19 cellular contexts compared by ENCODE assay signal in the genomic region with DNA sequence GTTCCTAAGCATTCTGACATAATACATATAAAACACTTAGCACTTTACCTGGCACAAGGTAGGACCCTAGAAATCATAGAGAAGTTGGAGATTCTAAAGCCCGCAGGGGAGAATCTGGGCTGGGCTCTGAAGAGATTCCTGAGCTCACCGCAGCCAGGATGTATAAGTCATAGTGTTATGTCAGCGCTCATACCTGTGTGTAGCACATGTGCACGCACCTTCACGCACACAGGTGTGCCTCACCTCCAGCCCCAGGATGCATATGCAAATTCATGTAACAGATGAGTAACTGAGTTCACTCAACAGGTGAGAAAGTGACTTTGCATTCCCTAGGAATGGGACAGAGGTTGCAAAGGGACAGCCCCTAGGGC. TPM values are rescaled to one million over a fixed set of nuclear protein-coding genes. Genes with fewer than 3 reads are reported as not detected.
A peak's percentile ranks its signal among the peaks of the same experiment; 100 is the strongest.
DNase-seq lines count a peak whose midpoint lies in the region; ATAC-seq, FAIRE-seq and TF ChIP-seq lines count a peak whose summit lies in the region.
"Had no signal": no experiment of that assay in that cellular context is flagged by ENCODE, and none has a peak within 500 bp of the region (broad histone marks: within the 10 kb centered on the region; RNA-seq: fewer than 3 reads in every experiment).

No MANE protein-coding gene starts in this region.

- H3K36me3 ChIP-seq in breast epithelium (no peaks in the 10 kb centered on the region), left lung (no peaks in the 10 kb centered on the region), upper lobe of left lung (no peaks in the 10 kb centered on the region), left ventricle myocardium inferior (no peaks in the 10 kb centered on the region)
- H3K36me3 ChIP-seq: Peyer's patch had no signal

- H3K4me3 ChIP-seq in breast epithelium (no peak overlapping the region), left lung (no peak overlapping the region), upper lobe of left lung (no peak overlapping the region), left ventricle myocardium inferior (no peak overlapping the region)
- H3K4me3 ChIP-seq: Peyer's patch had no signal

- DNase-seq in DMS53 (lab: John Stamatoyannopoulos, UW) (peak; percentile 26), DMS53 treated with DMSO at 0.1 percent for 48 hours (lab: John Stamatoyannopoulos, UW; ENCODE audit: unreplicated experiment) (no peak), breast epithelium (ENCODE audit: low spot score in 2 of 2) (peak in 1 of 2 donors; percentile 74), left lung (peak in 1 of 2 donors; percentile 28), upper lobe of left lung (no peak), left ventricle myocardium inferior (no peak), NCI-H2196 (lab: John Stamatoyannopoulos, UW; ENCODE audit: unreplicated experiment) (no peak), GM12891 (ENCODE audit: insufficient read length, low spot score) (no peak)
- DNase-seq: 8988T; activated CD4-positive, alpha-beta T cell treated with anti-CD3 and anti-CD28 coated beads, Interleukin-2, amount 10 ng/mL, durations not matched to agents 7 days and 5 days; activated naive CD8-positive, alpha-beta T cell treated with anti-CD3 and anti-CD28 coated beads for 36 hours; DMS 273 treated with DMSO at 0.1 percent for 48 hours; KBM-7; NCI-H1105; NCI-H82; stimulated activated CD4-positive, alpha-beta T cell treated with anti-CD3 and anti-CD28 coated beads, Interleukin-4, amount 100 ng/mL, for 1 hour; substantia nigra had no signal

- intact Hi-C loops in breast epithelium (cut with DNase I; ENCODE audit: low total_unique reads): no loop called here
- intact Hi-C loops in left lung (cut with DNase I): no loop called here
- intact Hi-C loops in left ventricle myocardium inferior (cut with micrococcal nuclease): no loop called here

- H3K27me3 ChIP-seq in breast epithelium (no peaks in the 10 kb centered on the region), left lung (peaks cover 0 to 7% of the 10 kb centered on the region in 2 donors), upper lobe of left lung (no peaks in the 10 kb centered on the region), left ventricle myocardium inferior (ENCODE audit: low read depth) (peaks cover 46% of the 10 kb centered on the region)
- H3K27me3 ChIP-seq: Peyer's patch had no signal

- peaks cover 0 to 3% of the 10 kb centered on the region in 2 donors for H3K9me3 ChIP-seq in breast epithelium
- no peaks in the 10 kb centered on the region for H3K9me3 ChIP-seq in left lung
- no peaks in the 10 kb centered on the region for H3K9me3 ChIP-seq in upper lobe of left lung
- H3K9me3 ChIP-seq in left ventricle myocardium inferior (replicated peaks): no peaks in the 10 kb centered on the region
- H3K9me3 ChIP-seq: Peyer's patch had no signal

- 77 to 87% methylated on average over 5 of the region's 5 CpGs for WGBS in upper lobe of left lung, 2 donors

- ATAC-seq in left lung (peak; percentile 54), upper lobe of left lung (ENCODE audit: low FRiP score in 2 of 2) (peak in 1 of 2 donors; percentile 83)

- peak overlapping the region; percentile 90 to 91 for H3K27ac ChIP-seq in breast epithelium
- peak overlapping the region; percentile 15 to 60 for H3K27ac ChIP-seq in left lung
- peak overlapping the region; percentile 10 to 71 (median 44) for H3K27ac ChIP-seq in upper lobe of left lung
- H3K27ac ChIP-seq in left ventricle myocardium inferior (replicated peaks): no peak overlapping the region

- FAIRE-seq in GM12891 (lab: Jason Lieb, UNC): no peak
- FAIRE-seq: TTC549 had no signal

- no peak for TF ChIP-seq EP300 in upper lobe of left lung (IDR thresholded peaks at IDR 0.05)

- TF ChIP-seq CTCF in breast epithelium (IDR thresholded peaks at IDR 0.05): no peak
- TF ChIP-seq CTCF in left lung (IDR thresholded peaks at IDR 0.05): no peak
- no peak for TF ChIP-seq CTCF in upper lobe of left lung (IDR thresholded peaks at IDR 0.05)
- TF ChIP-seq CTCF in left ventricle myocardium inferior (IDR thresholded peaks at IDR 0.05; ENCODE audit: borderline replicate concordance): no peak

- no peak for TF ChIP-seq POLR2A in breast epithelium (IDR thresholded peaks at IDR 0.05)
- no peak for TF ChIP-seq POLR2A in upper lobe of left lung (IDR thresholded peaks at IDR 0.05)
- no peak for TF ChIP-seq POLR2A in GM12891 (IDR thresholded peaks at IDR 0.05; ENCODE audit: low read depth, low read length)

- peaks cover 0 to 3% of the 10 kb centered on the region in 2 donors for H3K4me1 ChIP-seq in breast epithelium
- H3K4me1 ChIP-seq in left lung: no peaks in the 10 kb centered on the region
- H3K4me1 ChIP-seq in upper lobe of left lung: peaks cover 0 to 14% (median 4%) of the 10 kb centered on the region in 4 donors
- H3K4me1 ChIP-seq in left ventricle myocardium inferior: no peaks in the 10 kb centered on the region

TF ChIP-seq in GM12891, 5 proteins besides CTCF, POLR2A, EP300 and RAD21:
- TF ChIP-seq POLR2AphosphoS5 (IDR thresholded peaks at IDR 0.05; ENCODE audit: low read depth, low read length): no peak
- no peak for TF ChIP-seq PAX5 (IDR thresholded peaks at IDR 0.05; ENCODE audit: insufficient read depth, low read length, severe bottlenecking)
- TF ChIP-seq TAF1 (IDR thresholded peaks at IDR 0.05; ENCODE audit: low read depth, low read length): no peak
- TF ChIP-seq SPI1 (IDR thresholded peaks at IDR 0.05; ENCODE audit: low read depth, low read length): no peak
- no peak; the same call in 1 of the 2 replicates for TF ChIP-seq POU2F2 (IDR thresholded peaks at IDR 0.05; ENCODE audit: low read depth, low read length)

RNA-seq across cellular contexts. Expression of a gene that starts 7.9 kb away (rescaled TPM):
- 10 to 100 TPM in 2 of 3 donors, 1 to 10 TPM in 1; 2.6 to 51.8 (median 38.7) TPM for total RNA-seq in breast epithelium
- 100 to 1,000 TPM; 127 to 278 TPM for total RNA-seq in left lung
- total RNA-seq in upper lobe of left lung: 100 to 1,000 TPM in 5 of 6 donors, 10 to 100 TPM in 1; 74.4 to 213 (median 154) TPM
- 0.41 TPM for total RNA-seq in left ventricle myocardium inferior
- polyA plus RNA-seq in GM12891 (2012; ENCODE audit: low read depth, missing spikeins): 25.5 TPM
